19 cellular contexts compared by ENCODE assay signal in the genomic region with DNA sequence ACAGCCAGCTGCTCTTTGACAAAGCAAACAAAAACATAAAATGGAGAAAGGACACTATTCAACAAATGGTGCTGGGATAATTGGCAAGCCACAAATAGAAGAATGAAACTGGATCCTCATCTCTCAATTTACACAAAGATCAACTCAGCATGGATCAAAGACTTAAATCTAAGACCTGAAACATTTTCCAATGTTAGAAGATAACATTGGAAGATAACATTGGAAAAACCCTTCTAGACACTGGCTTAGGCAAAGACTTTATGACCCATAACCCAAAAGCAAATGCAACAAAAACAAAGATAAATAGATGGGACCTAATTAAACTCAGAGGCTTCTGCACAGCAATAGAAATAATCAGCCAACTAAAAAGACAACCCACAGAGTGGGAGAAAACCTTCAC.
DNase-seq lines count a peak whose midpoint lies in the region; ATAC-seq, FAIRE-seq and TF ChIP-seq lines count a peak whose summit lies in the region.
"Had no signal": no experiment of that assay in that cellular context is flagged by ENCODE, and none has a peak within 500 bp of the region (broad histone marks: within the 10 kb centered on the region; RNA-seq: fewer than 3 reads in every experiment).

No MANE protein-coding gene starts in this region.

- peaks cover 12 to 17% of the 10 kb centered on the region in 2 donors for H3K9me3 Mint-ChIP-seq in activated naive CD4-positive, alpha-beta T cell treated with anti-CD3 and anti-CD28 coated beads, Interleukin-2, amount 50 U/mL, for 72 hours

- FAIRE-seq in D721Med (lab: Jason Lieb, UNC): peak; percentile 21
- no peak for FAIRE-seq in GM12892 (lab: Jason Lieb, UNC)
- FAIRE-seq: GM12878, H1, HepG2, RCC 7860 had no signal

- no peak overlapping the region for H3K27ac Mint-ChIP-seq in activated naive CD4-positive, alpha-beta T cell treated with anti-CD3 and anti-CD28 coated beads, Interleukin-2, amount 50 U/mL, for 72 hours
- H3K27ac Mint-ChIP-seq: CD8-positive, alpha-beta memory T cell; T-cell had no signal

- no peak for DNase-seq in D721Med (ENCODE audit: insufficient read length, low spot score)
- DNase-seq in DMS53 treated with DMSO at 0.1 percent for 48 hours (lab: John Stamatoyannopoulos, UW; ENCODE audit: unreplicated experiment): peak; percentile 77
- peak; percentile 90 to 93 for DNase-seq in NCI-H1930 (lab: John Stamatoyannopoulos, UW)
- peak; percentile 88 for DNase-seq in NCI-H748 treated with DMSO at 0.1 percent for 48 hours (lab: John Stamatoyannopoulos, UW)
- DNase-seq in GM12892 (ENCODE audit: insufficient read length): no peak
- DNase-seq in activated naive CD4-positive, alpha-beta T cell treated with anti-CD3 and anti-CD28 coated beads, Interleukin-2, amount 50 U/mL, for 72 hours (ENCODE audit: low spot score in 2 of 2): no peak
- DNase-seq: CD8-positive, alpha-beta memory T cell; KBM-7; NCI-H1694 treated with DMSO at 0.1 percent for 48 hours; NCI-H226; SK-N-SH; T-cell had no signal

- ATAC-seq in activated naive CD4-positive, alpha-beta T cell treated with anti-CD3 and anti-CD28 coated beads, Interleukin-2, amount 50 U/mL, for 72 hours: no peak
- ATAC-seq in HG03175 (IDR thresholded peaks at IDR 0.05; ENCODE audit: unreplicated experiment) (no peak), HG02678 (IDR thresholded peaks at IDR 0.05; ENCODE audit: unreplicated experiment) (no peak)
- ATAC-seq: GM12878, HepG2, Right ventricle myocardium inferior, T-cell had no signal

- no peak for TF ChIP-seq POLR2A in GM12892 (IDR thresholded peaks at IDR 0.05; ENCODE audit: low read depth, low read length)

- no peak for TF ChIP-seq CTCF in D721Med (IDR thresholded peaks at IDR 0.05; ENCODE audit: insufficient read depth, missing control alignments)

- H3K36me3 Mint-ChIP-seq in activated naive CD4-positive, alpha-beta T cell treated with anti-CD3 and anti-CD28 coated beads, Interleukin-2, amount 50 U/mL, for 72 hours: no peaks in the 10 kb centered on the region
- H3K36me3 Mint-ChIP-seq: CD8-positive, alpha-beta memory T cell; T-cell had no signal

Comparison
In these comparisons a context has a peak if more than half of its experiments do, and no peak if none do; other contexts are left out.
1. DNase-seq: peak in DMS53 treated with DMSO at 0.1 percent for 48 hours (single experiment), NCI-H1930 (2 of 2) and NCI-H748 treated with DMSO at 0.1 percent for 48 hours (single experiment); none in D721Med (single experiment), GM12892 (single experiment) and activated naive CD4-positive, alpha-beta T cell treated with anti-CD3 and anti-CD28 coated beads, Interleukin-2, amount 50 U/mL, for 72 hours (0 of 2).